Comparison of ENCODE assay signal across 17 cellular contexts in genomic region chr4:184400891-184401290, GRCh38.
DNase-seq lines count a peak whose midpoint lies in the region; ATAC-seq, FAIRE-seq and TF ChIP-seq lines count a peak whose summit lies in the region.
"Had no signal": no experiment of that assay in that cellular context is flagged by ENCODE, and none has a peak within 500 bp of the region (broad histone marks: within the 10 kb centered on the region; RNA-seq: fewer than 3 reads in every experiment).

No MANE protein-coding gene starts in this region.

- no peaks in the 10 kb centered on the region for H3K9me3 ChIP-seq in astrocyte (ENCODE audit: insufficient read depth, low read depth, low read length)
- no peaks in the 10 kb centered on the region for H3K9me3 ChIP-seq in iPS-20b (ENCODE audit: insufficient read depth, low read depth, low read length)
- H3K9me3 ChIP-seq: Caco-2, testis had no signal

- H3K27ac Mint-ChIP-seq in activated T-cell treated with anti-CD3 and anti-CD28 coated beads, Interleukin-2, amount 50 U/mL, for 24 hours, result peak overlapping the region; percentile 27
- no peak overlapping the region for H3K27ac Mint-ChIP-seq in astrocyte (ENCODE audit: unreplicated experiment)
- peak overlapping the region; percentile 78 for H3K27ac Mint-ChIP-seq in stimulated activated effector memory CD8-positive, alpha-beta T cell treated with anti-CD3 and anti-CD28 coated beads, Interleukin-12 subunit alpha, Interleukin-12 subunit beta, amount 100 ng/mL, for 72 hours

- H3K4me3 ChIP-seq in astrocyte (ENCODE audit: insufficient read depth, low read depth, low read length) (no peak overlapping the region), iPS-20b (ENCODE audit: low read length) (peak overlapping the region; percentile 34; the same call in 1 of the 2 replicates)
- H3K4me3 ChIP-seq: testis had no signal

- peaks cover 42% of the 10 kb centered on the region for H3K4me1 Mint-ChIP-seq in activated T-cell treated with anti-CD3 and anti-CD28 coated beads, Interleukin-2, amount 50 U/mL, for 24 hours (ENCODE audit: low read depth)
- H3K4me1 Mint-ChIP-seq in astrocyte (ENCODE audit: low read depth, unreplicated experiment), result peaks cover 8% of the 10 kb centered on the region
- peaks cover 44% of the 10 kb centered on the region for H3K4me1 Mint-ChIP-seq in stimulated activated effector memory CD8-positive, alpha-beta T cell treated with anti-CD3 and anti-CD28 coated beads, Interleukin-12 subunit alpha, Interleukin-12 subunit beta, amount 100 ng/mL, for 72 hours

- ATAC-seq in stimulated activated effector memory CD8-positive, alpha-beta T cell treated with anti-CD3 and anti-CD28 coated beads, Interleukin-12 subunit alpha, Interleukin-12 subunit beta, amount 100 ng/mL, for 72 hours, result no peak
- ATAC-seq: T-cell had no signal

- H3K36me3 ChIP-seq in astrocyte (ENCODE audit: insufficient read depth, low read length) (no peaks in the 10 kb centered on the region), iPS-20b (ENCODE audit: insufficient read depth, low read depth, low read length) (peaks cover 24% of the 10 kb centered on the region)

- H3K9me3 Mint-ChIP-seq in activated T-cell treated with anti-CD3 and anti-CD28 coated beads, Interleukin-2, amount 50 U/mL, for 24 hours, result no peaks in the 10 kb centered on the region
- H3K9me3 Mint-ChIP-seq in astrocyte (ENCODE audit: unreplicated experiment), result no peaks in the 10 kb centered on the region
- H3K9me3 Mint-ChIP-seq in stimulated activated effector memory CD8-positive, alpha-beta T cell treated with anti-CD3 and anti-CD28 coated beads, Interleukin-12 subunit alpha, Interleukin-12 subunit beta, amount 100 ng/mL, for 72 hours, result no peaks in the 10 kb centered on the region
- H3K9me3 Mint-ChIP-seq: immature natural killer cell, T-cell had no signal

- H3K9ac ChIP-seq in astrocyte (ENCODE audit: low read length), result peak overlapping the region; percentile 15
- H3K9ac ChIP-seq in iPS-20b (ENCODE audit: low read depth, low read length), result peak overlapping the region; percentile 63; the same call in 1 of the 2 replicates

- H3K79me2 ChIP-seq in astrocyte (ENCODE audit: insufficient read depth, low read length), result no peaks in the 10 kb centered on the region

- H3K4me2 ChIP-seq in astrocyte (ENCODE audit: low read length), result peak overlapping the region; percentile 30

- TF ChIP-seq CTCF in astrocyte (IDR thresholded peaks at IDR 0.05; ENCODE audit: insufficient read depth, low read depth, low read length), result no peak

- H3K36me3 Mint-ChIP-seq in activated T-cell treated with anti-CD3 and anti-CD28 coated beads, Interleukin-2, amount 50 U/mL, for 24 hours (ENCODE audit: low read depth), result peaks cover 93% of the 10 kb centered on the region
- peaks cover 21% of the 10 kb centered on the region for H3K36me3 Mint-ChIP-seq in astrocyte (ENCODE audit: low read depth, unreplicated experiment)
- peaks cover 100% of the 10 kb centered on the region for H3K36me3 Mint-ChIP-seq in stimulated activated effector memory CD8-positive, alpha-beta T cell treated with anti-CD3 and anti-CD28 coated beads, Interleukin-12 subunit alpha, Interleukin-12 subunit beta, amount 100 ng/mL, for 72 hours

- no peak for DNase-seq in activated T-cell treated with anti-CD3 and anti-CD28 coated beads, Interleukin-2, amount 50 U/mL, for 24 hours
- no peak for DNase-seq in activated T-cell treated with anti-CD3 and anti-CD28 coated beads, Interleukin-2, amount 50 U/mL, for 48 hours
- DNase-seq in astrocyte (ENCODE audit: low read depth) (peak; percentile 20), HCEC 1CT (no peak), KBM-7 (no peak)
- no peak for DNase-seq in stimulated activated effector memory CD8-positive, alpha-beta T cell treated with anti-CD3 and anti-CD28 coated beads, Interleukin-12 subunit alpha, Interleukin-12 subunit beta, amount 100 ng/mL, for 72 hours (ENCODE audit: low spot score in 2 of 2)
- no peak for DNase-seq in activated CD4-positive, alpha-beta T cell treated with anti-CD3 and anti-CD28 coated beads for 1 hour
- DNase-seq: 8988T; activated CD4-positive, alpha-beta T cell treated with anti-CD3 and anti-CD28 coated beads for 4 hours; activated naive CD4-positive, alpha-beta T cell treated with Interleukin-2 at 50 U/mL for 16 hours; Caco-2; GF-D8; immature natural killer cell; MV-4-11; T-cell; testis had no signal

- FAIRE-seq in astrocyte (lab: Jason Lieb, UNC), result no peak

- H3K4me1 ChIP-seq in astrocyte (ENCODE audit: insufficient read depth, low read length) (peaks cover 14% of the 10 kb centered on the region), iPS-20b (ENCODE audit: insufficient read depth, low read length) (peaks cover 30% of the 10 kb centered on the region)
- H3K4me1 ChIP-seq: Caco-2 had no signal

- H3K27ac ChIP-seq in astrocyte (ENCODE audit: low read depth, low read length), result peak overlapping the region; percentile 71
- H3K27ac ChIP-seq in iPS-20b (ENCODE audit: low read length), result peak overlapping the region; percentile 80

- H2AFZ ChIP-seq in astrocyte (ENCODE audit: low read depth, low read length), result no peak overlapping the region

- H3K27me3 ChIP-seq in astrocyte (ENCODE audit: insufficient read depth, low read length), result no peaks in the 10 kb centered on the region
- H3K27me3 ChIP-seq in iPS-20b (ENCODE audit: insufficient read depth, low read length), result no peaks in the 10 kb centered on the region
- H3K27me3 ChIP-seq: testis had no signal

- no peak overlapping the region for H3K4me3 Mint-ChIP-seq in activated T-cell treated with anti-CD3 and anti-CD28 coated beads, Interleukin-2, amount 50 U/mL, for 24 hours
- no peak overlapping the region for H3K4me3 Mint-ChIP-seq in astrocyte (ENCODE audit: unreplicated experiment)
- no peak overlapping the region for H3K4me3 Mint-ChIP-seq in stimulated activated effector memory CD8-positive, alpha-beta T cell treated with anti-CD3 and anti-CD28 coated beads, Interleukin-12 subunit alpha, Interleukin-12 subunit beta, amount 100 ng/mL, for 72 hours
- H3K4me3 Mint-ChIP-seq: immature natural killer cell, T-cell had no signal

- no peaks in the 10 kb centered on the region for H4K20me1 ChIP-seq in astrocyte (ENCODE audit: insufficient read depth, low read length)

- H3K27me3 Mint-ChIP-seq in activated T-cell treated with anti-CD3 and anti-CD28 coated beads, Interleukin-2, amount 50 U/mL, for 24 hours, result no peaks in the 10 kb centered on the region
- no peaks in the 10 kb centered on the region for H3K27me3 Mint-ChIP-seq in astrocyte (ENCODE audit: low read depth, unreplicated experiment)
- H3K27me3 Mint-ChIP-seq: T-cell had no signal

- in situ Hi-C loops in KBM-7 (cut with MboI; ENCODE audit: low pct_unique_long_range_greater_than_20kb, low sequenced_read_pairs), result no loop called here
